ENCODE assay signal across 1 cellular context in genomic region chr18:49491857-49492693, GRCh38.
TF ChIP-seq lines count a peak whose summit lies in the region.

Gene RPL17 (minus strand): TSS chr18:49492465.

TF ChIP-seq in HepG2, 621 proteins besides CTCF, POLR2A, EP300 and RAD21 (continued from another document and continues in another):
- TF ChIP-seq ZUFSP (CRISPR knock-in tag; IDR thresholded peaks at IDR 0.05; ENCODE audit: borderline replicate concordance) (no peak), CENPT (CRISPR knock-in tag; IDR thresholded peaks at IDR 0.05; ENCODE audit: low read depth) (no peak), ZNF597 (CRISPR knock-in tag; IDR thresholded peaks at IDR 0.05) (no peak), ZKSCAN8 (CRISPR knock-in tag; IDR thresholded peaks at IDR 0.05; ENCODE audit: borderline replicate concordance) (peak; percentile 33; the same call in 1 of the 2 replicates), RFXAP (CRISPR knock-in tag; IDR thresholded peaks at IDR 0.05; ENCODE audit: borderline replicate concordance) (no peak; the same call in 1 of the 2 replicates), SRSF4 (IDR thresholded peaks at IDR 0.05; ENCODE audit: low read depth, low read length, poor library complexity, severe bottlenecking) (no peak), POGK (CRISPR knock-in tag; conservative IDR thresholded peaks at IDR 0.05) (no peak; the same call in 1 of the 2 replicates), EZH2 (conservative IDR thresholded peaks at IDR 0.05; ENCODE audit: low read depth, low read length) (no peak), IKZF1 (IDR thresholded peaks at IDR 0.05) (no peak), ZHX2 (IDR thresholded peaks at IDR 0.05; ENCODE audit: low read depth) (no peak), ZHX2 (CRISPR knock-in tag; IDR thresholded peaks at IDR 0.05; ENCODE audit: borderline replicate concordance) (no peak), ZNF83 (CRISPR knock-in tag; IDR thresholded peaks at IDR 0.05; ENCODE audit: borderline replicate concordance) (no peak), MXI1 (IDR thresholded peaks at IDR 0.05; ENCODE audit: borderline replicate concordance, low read depth, low read length) (peak; percentile 87; the same call in 2 of the 3 replicates), ZNF605 (CRISPR knock-in tag; IDR thresholded peaks at IDR 0.05) (peak; percentile 90), ZNF558 (CRISPR knock-in tag; IDR thresholded peaks at IDR 0.05; ENCODE audit: borderline replicate concordance) (peak; percentile 74; the same call in 1 of the 2 replicates), NR1H2 (CRISPR knock-in tag; IDR thresholded peaks at IDR 0.05; ENCODE audit: borderline replicate concordance, low read depth) (0 out of 2 replicates have a peak, but pooled peaks have one; percentile 25), FOXP1 (IDR thresholded peaks at IDR 0.05) (no peak), FOXP1 (CRISPR knock-in tag; IDR thresholded peaks at IDR 0.05) (no peak), ZNF670 (CRISPR knock-in tag; IDR thresholded peaks at IDR 0.05; ENCODE audit: borderline replicate concordance) (peak; percentile 89; the same call in 1 of the 2 replicates), ARID5B (CRISPR knock-in tag; IDR thresholded peaks at IDR 0.05) (no peak; the same call in none of the 2 replicates), ZFP36 (IDR thresholded peaks at IDR 0.05; ENCODE audit: borderline replicate concordance, low read depth, low read length, partially characterized antibody) (no peak), MTA3 (CRISPR knock-in tag; IDR thresholded peaks at IDR 0.05) (no peak), ZNF121 (CRISPR knock-in tag; IDR thresholded peaks at IDR 0.05) (no peak), NCOA1 (CRISPR knock-in tag; IDR thresholded peaks at IDR 0.05) (no peak), KDM5B (CRISPR knock-in tag; IDR thresholded peaks at IDR 0.05; ENCODE audit: borderline replicate concordance) (peak; percentile 87; the same call in 1 of the 2 replicates), ZNF382 (CRISPR knock-in tag; IDR thresholded peaks at IDR 0.05; ENCODE audit: borderline replicate concordance) (no peak), ZNF20 (CRISPR knock-in tag; IDR thresholded peaks at IDR 0.05) (0 out of 2 replicates have a peak, but pooled peaks have one; percentile 52), ZNF367 (CRISPR knock-in tag; IDR thresholded peaks at IDR 0.05; ENCODE audit: borderline replicate concordance) (no peak), ZNF619 (CRISPR knock-in tag; IDR thresholded peaks at IDR 0.05) (no peak), SRSF1 (optimal IDR thresholded peaks at IDR 0.05; ENCODE audit: low read depth, low read length) (peak; percentile 88), NR3C1 (CRISPR knock-in tag; IDR thresholded peaks at IDR 0.05) (no peak)
- TF ChIP-seq, protein P1, sequence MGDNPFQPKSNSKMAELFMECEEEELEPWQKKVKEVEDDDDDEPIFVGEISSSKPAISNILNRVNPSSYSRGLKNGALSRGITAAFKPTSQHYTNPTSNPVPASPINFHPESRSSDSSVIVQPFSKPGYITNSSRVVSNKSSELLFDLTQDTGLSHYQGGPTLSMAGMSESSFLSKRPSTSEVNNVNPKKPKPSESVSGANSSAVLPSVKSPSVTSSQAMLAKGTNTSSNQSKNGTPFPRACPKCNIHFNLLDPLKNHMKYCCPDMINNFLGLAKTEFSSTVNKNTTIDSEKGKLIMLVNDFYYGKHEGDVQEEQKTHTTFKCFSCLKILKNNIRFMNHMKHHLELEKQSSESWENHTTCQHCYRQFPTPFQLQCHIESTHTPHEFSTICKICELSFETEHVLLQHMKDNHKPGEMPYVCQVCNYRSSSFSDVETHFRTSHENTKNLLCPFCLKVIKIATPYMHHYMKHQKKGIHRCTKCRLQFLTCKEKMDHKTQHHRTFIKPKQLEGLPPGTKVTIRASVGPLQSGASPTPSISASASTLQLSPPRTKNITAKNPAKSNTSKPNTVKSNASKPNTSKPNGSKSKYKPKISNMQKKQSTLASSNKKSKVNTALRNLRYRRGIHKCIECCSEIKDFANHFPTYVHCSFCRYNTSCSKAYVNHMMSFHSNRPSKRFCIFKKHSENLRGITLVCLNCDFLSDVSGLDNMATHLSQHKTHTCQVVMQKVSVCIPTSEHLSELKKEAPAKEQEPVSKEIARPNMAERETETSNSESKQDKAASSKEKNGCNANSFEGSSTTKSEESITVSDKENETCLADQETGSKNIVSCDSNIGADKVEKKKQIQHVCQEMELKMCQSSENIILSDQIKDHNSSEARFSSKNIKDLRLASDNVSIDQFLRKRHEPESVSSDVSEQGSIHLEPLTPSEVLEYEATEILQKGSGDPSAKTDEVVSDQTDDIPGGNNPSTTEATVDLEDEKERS (CRISPR knock-in tag; IDR thresholded peaks at IDR 0.05): peak; percentile 73; the same call in 1 of the 2 replicates
- TF ChIP-seq, protein P2, sequence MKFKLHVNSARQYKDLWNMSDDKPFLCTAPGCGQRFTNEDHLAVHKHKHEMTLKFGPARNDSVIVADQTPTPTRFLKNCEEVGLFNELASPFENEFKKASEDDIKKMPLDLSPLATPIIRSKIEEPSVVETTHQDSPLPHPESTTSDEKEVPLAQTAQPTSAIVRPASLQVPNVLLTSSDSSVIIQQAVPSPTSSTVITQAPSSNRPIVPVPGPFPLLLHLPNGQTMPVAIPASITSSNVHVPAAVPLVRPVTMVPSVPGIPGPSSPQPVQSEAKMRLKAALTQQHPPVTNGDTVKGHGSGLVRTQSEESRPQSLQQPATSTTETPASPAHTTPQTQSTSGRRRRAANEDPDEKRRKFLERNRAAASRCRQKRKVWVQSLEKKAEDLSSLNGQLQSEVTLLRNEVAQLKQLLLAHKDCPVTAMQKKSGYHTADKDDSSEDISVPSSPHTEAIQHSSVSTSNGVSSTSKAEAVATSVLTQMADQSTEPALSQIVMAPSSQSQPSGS (CRISPR knock-in tag; IDR thresholded peaks at IDR 0.05): no peak; the same call in none of the 2 replicates
- TF ChIP-seq, protein P3, sequence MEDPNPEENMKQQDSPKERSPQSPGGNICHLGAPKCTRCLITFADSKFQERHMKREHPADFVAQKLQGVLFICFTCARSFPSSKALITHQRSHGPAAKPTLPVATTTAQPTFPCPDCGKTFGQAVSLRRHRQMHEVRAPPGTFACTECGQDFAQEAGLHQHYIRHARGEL (CRISPR knock-in tag; IDR thresholded peaks at IDR 0.05): 0 out of 2 replicates have a peak, but pooled peaks have one; percentile 44
